In the genomic region with DNA sequence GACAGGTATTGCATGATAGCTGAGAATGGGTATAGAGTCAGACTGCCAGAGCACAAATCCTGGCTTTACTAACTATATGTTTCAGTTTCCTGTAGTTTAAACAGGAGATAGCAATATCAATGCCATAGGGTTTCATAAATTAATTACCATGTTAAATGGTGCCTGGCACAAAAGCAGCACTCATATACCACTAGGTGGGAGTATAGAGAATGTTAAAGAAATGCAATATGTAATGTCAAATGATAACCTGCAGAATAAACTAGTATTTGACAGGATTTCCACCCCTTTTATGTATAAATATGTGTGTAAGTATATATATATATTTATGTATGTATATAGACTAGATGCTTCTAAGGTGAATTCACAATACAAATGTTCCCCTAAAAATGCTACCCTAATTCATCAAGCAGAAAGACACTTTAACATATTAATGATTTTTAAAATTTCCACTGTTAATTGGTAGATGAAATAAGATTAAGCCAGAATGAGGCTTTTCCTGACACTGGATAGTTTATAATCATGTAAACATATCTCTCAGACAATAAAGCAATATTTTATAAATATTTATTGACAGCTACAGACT, we compare ENCODE assay signal across 1 cellular context.
TF ChIP-seq lines count a peak whose summit lies in the region.

No MANE protein-coding gene starts in this region.

TF ChIP-seq in GM12878, 131 proteins besides CTCF, POLR2A, EP300 and RAD21:
- TF ChIP-seq SUZ12 (IDR thresholded peaks at IDR 0.05; ENCODE audit: unreplicated experiment) (no peak), SMC3 (IDR thresholded peaks at IDR 0.05; ENCODE audit: borderline replicate concordance, low read length) (peak; percentile 39; the same call in 1 of the 2 replicates)
- TF ChIP-seq, protein P1, sequence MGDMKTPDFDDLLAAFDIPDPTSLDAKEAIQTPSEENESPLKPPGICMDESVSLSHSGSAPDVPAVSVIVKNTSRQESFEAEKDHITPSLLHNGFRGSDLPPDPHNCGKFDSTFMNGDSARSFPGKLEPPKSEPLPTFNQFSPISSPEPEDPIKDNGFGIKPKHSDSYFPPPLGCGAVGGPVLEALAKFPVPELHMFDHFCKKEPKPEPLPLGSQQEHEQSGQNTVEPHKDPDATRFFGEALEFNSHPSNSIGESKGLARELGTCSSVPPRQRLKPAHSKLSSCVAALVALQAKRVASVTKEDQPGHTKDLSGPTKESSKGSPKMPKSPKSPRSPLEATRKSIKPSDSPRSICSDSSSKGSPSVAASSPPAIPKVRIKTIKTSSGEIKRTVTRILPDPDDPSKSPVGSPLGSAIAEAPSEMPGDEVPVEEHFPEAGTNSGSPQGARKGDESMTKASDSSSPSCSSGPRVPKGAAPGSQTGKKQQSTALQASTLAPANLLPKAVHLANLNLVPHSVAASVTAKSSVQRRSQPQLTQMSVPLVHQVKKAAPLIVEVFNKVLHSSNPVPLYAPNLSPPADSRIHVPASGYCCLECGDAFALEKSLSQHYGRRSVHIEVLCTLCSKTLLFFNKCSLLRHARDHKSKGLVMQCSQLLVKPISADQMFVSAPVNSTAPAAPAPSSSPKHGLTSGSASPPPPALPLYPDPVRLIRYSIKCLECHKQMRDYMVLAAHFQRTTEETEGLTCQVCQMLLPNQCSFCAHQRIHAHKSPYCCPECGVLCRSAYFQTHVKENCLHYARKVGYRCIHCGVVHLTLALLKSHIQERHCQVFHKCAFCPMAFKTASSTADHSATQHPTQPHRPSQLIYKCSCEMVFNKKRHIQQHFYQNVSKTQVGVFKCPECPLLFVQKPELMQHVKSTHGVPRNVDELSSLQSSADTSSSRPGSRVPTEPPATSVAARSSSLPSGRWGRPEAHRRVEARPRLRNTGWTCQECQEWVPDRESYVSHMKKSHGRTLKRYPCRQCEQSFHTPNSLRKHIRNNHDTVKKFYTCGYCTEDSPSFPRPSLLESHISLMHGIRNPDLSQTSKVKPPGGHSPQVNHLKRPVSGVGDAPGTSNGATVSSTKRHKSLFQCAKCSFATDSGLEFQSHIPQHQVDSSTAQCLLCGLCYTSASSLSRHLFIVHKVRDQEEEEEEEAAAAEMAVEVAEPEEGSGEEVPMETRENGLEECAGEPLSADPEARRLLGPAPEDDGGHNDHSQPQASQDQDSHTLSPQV (IDR thresholded peaks at IDR 0.05) = 0 out of 2 replicates have a peak, but pooled peaks have one; percentile 34
